ENCODE assay signal across 16 cellular contexts in genomic region chr5:113161806-113162205, GRCh38.
DNase-seq lines count a peak whose midpoint lies in the region; ATAC-seq and TF ChIP-seq lines count a peak whose summit lies in the region.
"Had no signal": no experiment of that assay in that cellular context is flagged by ENCODE, and none has a peak within 500 bp of the region (broad histone marks: within the 10 kb centered on the region; RNA-seq: fewer than 3 reads in every experiment).

No MANE protein-coding gene starts in this region.

- no peaks in the 10 kb centered on the region for H3K9me3 ChIP-seq in HCT116 (ENCODE audit: control insufficient read depth in 1 of 2, insufficient read depth in 1 of 2, low read depth in 1 of 2, low read length in 2 of 2)
- no peaks in the 10 kb centered on the region for H3K9me3 ChIP-seq in neural progenitor cell (ENCODE audit: low read depth)
- no peaks in the 10 kb centered on the region for H3K9me3 ChIP-seq in MG63
- H3K9me3 ChIP-seq: colonic mucosa, neutrophil had no signal

- H3K4me1 ChIP-seq in HCT116 (ENCODE audit: control insufficient read depth in 1 of 2, insufficient read depth in 2 of 2, low read length in 2 of 2) (peaks cover 59 to 71% of the 10 kb centered on the region in 2 experiments), neural progenitor cell (peaks cover 10% of the 10 kb centered on the region)
- H3K4me1 ChIP-seq: colonic mucosa had no signal

- DNase-seq in HCT116 (ENCODE audit: low read depth, low spot score) (no peak), NCI-H2171 treated with DMSO at 0.1 percent for 48 hours (lab: John Stamatoyannopoulos, UW) (peak; percentile 73), foreskin fibroblast (peak; percentile 7 to 47), neural progenitor cell (ENCODE audit: low spot score) (peak; percentile 17), UCSD-AML1 (lab: John Stamatoyannopoulos, UW; ENCODE audit: unreplicated experiment) (no peak), MG63 (no peak)
- no peak for DNase-seq in activated naive CD8-positive, alpha-beta T cell treated with anti-CD3 and anti-CD28 coated beads for 36 hours
- DNase-seq: activated CD4-positive, alpha-beta memory T cell treated with anti-CD3 and anti-CD28 coated beads, Interleukin-2, amount 10 ng/mL, durations not matched to agents 7 days and 5 days; activated naive CD4-positive, alpha-beta T cell treated with anti-CD3 and anti-CD28 coated beads, Interleukin-2, amount 50 U/mL, for 16 hours; activated T-cell treated with anti-CD3 and anti-CD28 coated beads, Interleukin-2, amount 50 U/mL, for 24 hours; colonic mucosa; left colon; NCI-H2081 had no signal

- RAD21 ChIA-PET in HCT116 (lab: Charles Lee; ENCODE audit: low non-redundant PET in 1 of 2, low total read pairs in 2 of 2, uncharacterized antibody in 2 of 2, unreplicated experiment in 2 of 2), result no interaction called here

- no peak overlapping the region for H3K4me3 Mint-ChIP-seq in neural progenitor cell
- H3K4me3 Mint-ChIP-seq in activated naive CD8-positive, alpha-beta T cell treated with anti-CD3 and anti-CD28 coated beads for 36 hours, result no peak overlapping the region
- H3K4me3 Mint-ChIP-seq: activated CD4-positive, alpha-beta memory T cell treated with anti-CD3 and anti-CD28 coated beads, Interleukin-2, amount 10 ng/mL, durations not matched to agents 7 days and 5 days; activated T-cell treated with anti-CD3 and anti-CD28 coated beads, Interleukin-2, amount 50 U/mL, for 24 hours had no signal

- no peak for TF ChIP-seq CTCF in HCT116 (IDR thresholded peaks at IDR 0.05 in 2 of 3, conservative IDR thresholded peaks at IDR 0.05 in 1 of 3; ENCODE audit: borderline replicate concordance in 1 of 3, insufficient read depth in 1 of 3, low read depth in 2 of 3, low read length in 2 of 3)
- no peak for TF ChIP-seq CTCF in foreskin fibroblast (IDR thresholded peaks at IDR 0.05; ENCODE audit: low read depth, low read length)
- TF ChIP-seq CTCF in neural progenitor cell (IDR thresholded peaks at IDR 0.05), result no peak

- no peaks in the 10 kb centered on the region for H4K20me1 ChIP-seq in HCT116 (ENCODE audit: insufficient read depth)
- H4K20me1 ChIP-seq in neural progenitor cell (ENCODE audit: low read depth), result no peaks in the 10 kb centered on the region

- ATAC-seq in HCT116, result no peak
- no peak for ATAC-seq in HG03354 (IDR thresholded peaks at IDR 0.05; ENCODE audit: poor library complexity, severe bottlenecking, unreplicated experiment)
- ATAC-seq: left colon had no signal

- H3K4me3 ChIP-seq in HCT116 (replicated peaks in 1 of 2; ENCODE audit: low read depth in 1 of 2, low read length in 2 of 2) (no peak overlapping the region), foreskin fibroblast (ENCODE audit: low read depth in 1 of 2, low read length in 2 of 2) (no peak overlapping the region), neural progenitor cell (no peak overlapping the region), MG63 (no peak overlapping the region)
- H3K4me3 ChIP-seq: colonic mucosa had no signal

- no peaks in the 10 kb centered on the region for H3K36me3 ChIP-seq in HCT116 (ENCODE audit: control insufficient read depth in 1 of 2, insufficient read depth in 2 of 2, low read length in 2 of 2)
- no peaks in the 10 kb centered on the region for H3K36me3 ChIP-seq in neural progenitor cell
- no peaks in the 10 kb centered on the region for H3K36me3 ChIP-seq in MG63
- H3K36me3 ChIP-seq: colonic mucosa, neutrophil had no signal

- POLR2A ChIA-PET in HCT116 (lab: Charles Lee), result no interaction called here

- no peaks in the 10 kb centered on the region for H3K9me2 ChIP-seq in HCT116 (ENCODE audit: insufficient read depth)

- H3K9me3 Mint-ChIP-seq in neural progenitor cell, result no peaks in the 10 kb centered on the region
- H3K9me3 Mint-ChIP-seq in activated naive CD8-positive, alpha-beta T cell treated with anti-CD3 and anti-CD28 coated beads for 36 hours, result no peaks in the 10 kb centered on the region
- H3K9me3 Mint-ChIP-seq: activated CD4-positive, alpha-beta memory T cell treated with anti-CD3 and anti-CD28 coated beads, Interleukin-2, amount 10 ng/mL, durations not matched to agents 7 days and 5 days; activated T-cell treated with anti-CD3 and anti-CD28 coated beads, Interleukin-2, amount 50 U/mL, for 24 hours had no signal

- no peaks in the 10 kb centered on the region for H3K27me3 Mint-ChIP-seq in neural progenitor cell (ENCODE audit: insufficient read depth, low read depth)
- peaks cover 6% of the 10 kb centered on the region for H3K27me3 Mint-ChIP-seq in activated naive CD8-positive, alpha-beta T cell treated with anti-CD3 and anti-CD28 coated beads for 36 hours
- H3K27me3 Mint-ChIP-seq: activated CD4-positive, alpha-beta memory T cell treated with anti-CD3 and anti-CD28 coated beads, Interleukin-2, amount 10 ng/mL, durations not matched to agents 7 days and 5 days; activated T-cell treated with anti-CD3 and anti-CD28 coated beads, Interleukin-2, amount 50 U/mL, for 24 hours had no signal

- no peak overlapping the region for H2AFZ ChIP-seq in HCT116 (ENCODE audit: low read depth, low read length, poor library complexity, severe bottlenecking)
- no peak overlapping the region for H2AFZ ChIP-seq in neural progenitor cell (replicated peaks)

- no TSS peak for BruUV-seq in HCT116 (replicated peaks; lab: Mats Ljungman, UMichigan)

- H3K27ac ChIP-seq in HCT116 (ENCODE audit: low read depth, low read length) (peak overlapping the region; percentile 63; the same call in 1 of the 2 replicates), neural progenitor cell (no peak overlapping the region)
- H3K27ac ChIP-seq: colonic mucosa, HL-60, neutrophil had no signal

- no peak overlapping the region for H3K27ac Mint-ChIP-seq in neural progenitor cell
- no peak overlapping the region for H3K27ac Mint-ChIP-seq in activated naive CD8-positive, alpha-beta T cell treated with anti-CD3 and anti-CD28 coated beads for 36 hours
- H3K27ac Mint-ChIP-seq: activated CD4-positive, alpha-beta memory T cell treated with anti-CD3 and anti-CD28 coated beads, Interleukin-2, amount 10 ng/mL, durations not matched to agents 7 days and 5 days; activated T-cell treated with anti-CD3 and anti-CD28 coated beads, Interleukin-2, amount 50 U/mL, for 24 hours had no signal

- H3K4me1 Mint-ChIP-seq in neural progenitor cell, result peaks cover 6% of the 10 kb centered on the region
- peaks cover 11% of the 10 kb centered on the region for H3K4me1 Mint-ChIP-seq in activated naive CD8-positive, alpha-beta T cell treated with anti-CD3 and anti-CD28 coated beads for 36 hours

- peaks cover 7% of the 10 kb centered on the region for H3F3A ChIP-seq in neural progenitor cell (ENCODE audit: low read depth)

- CTCF ChIA-PET in HCT116 (lab: Charles Lee), result interaction anchor here (1.0 kb wide), 1 partner anchor 669 kb away, joined by 3 read pairs; no protein-coding TSS in a partner anchor

- intact Hi-C loops in HCT116 (cut with micrococcal nuclease), result no loop called here

- H3K79me2 ChIP-seq in HCT116 (ENCODE audit: insufficient read depth, low read length), result peaks cover 30% of the 10 kb centered on the region
- H3K79me2 ChIP-seq in neural progenitor cell (ENCODE audit: low read depth), result no peaks in the 10 kb centered on the region

- H3K36me3 Mint-ChIP-seq in neural progenitor cell, result no peaks in the 10 kb centered on the region
- no peaks in the 10 kb centered on the region for H3K36me3 Mint-ChIP-seq in activated naive CD8-positive, alpha-beta T cell treated with anti-CD3 and anti-CD28 coated beads for 36 hours

- no peak for TF ChIP-seq POLR2A in HCT116 (IDR thresholded peaks at IDR 0.05; ENCODE audit: borderline replicate concordance, extremely low read depth, insufficient read depth, insufficient read length)

- H3K27me3 ChIP-seq in HCT116 (ENCODE audit: insufficient read depth, low read length) (no peaks in the 10 kb centered on the region), neural progenitor cell (no peaks in the 10 kb centered on the region), MG63 (no peaks in the 10 kb centered on the region)
- H3K27me3 ChIP-seq: colonic mucosa had no signal

- H3K4me2 ChIP-seq in HCT116 (ENCODE audit: low read length) (peak overlapping the region; percentile 62; the same call in 1 of the 2 replicates), neural progenitor cell (no peak overlapping the region)

- no peak for TF ChIP-seq RAD21 in HCT116 (IDR thresholded peaks at IDR 0.05; ENCODE audit: low read depth)

- no peak overlapping the region for H3K9ac ChIP-seq in HCT116 (ENCODE audit: low read length)
- H3K9ac ChIP-seq in neural progenitor cell, result no peak overlapping the region

TF ChIP-seq in HCT116, 20 proteins besides CTCF, POLR2A, EP300 and RAD21:
- no peak for TF ChIP-seq FOSL1 (IDR thresholded peaks at IDR 0.05; ENCODE audit: low read depth)
- no peak for TF ChIP-seq MAX (IDR thresholded peaks at IDR 0.05)
- no peak for TF ChIP-seq POLR2AphosphoS5 (IDR thresholded peaks at IDR 0.05; ENCODE audit: low read depth, low read length)

Comparison
In these comparisons a context has a peak if more than half of its experiments do, and no peak if none do; other contexts are left out.
1. DNase-seq: peak in NCI-H2171 treated with DMSO at 0.1 percent for 48 hours (single experiment), foreskin fibroblast (2 of 2) and neural progenitor cell (single experiment); none in HCT116 (single experiment), activated naive CD8-positive, alpha-beta T cell treated with anti-CD3 and anti-CD28 coated beads for 36 hours (single experiment), UCSD-AML1 (single experiment) and MG63 (single experiment).